ENCODE assay signal across 9 cellular contexts in the genomic region with DNA sequence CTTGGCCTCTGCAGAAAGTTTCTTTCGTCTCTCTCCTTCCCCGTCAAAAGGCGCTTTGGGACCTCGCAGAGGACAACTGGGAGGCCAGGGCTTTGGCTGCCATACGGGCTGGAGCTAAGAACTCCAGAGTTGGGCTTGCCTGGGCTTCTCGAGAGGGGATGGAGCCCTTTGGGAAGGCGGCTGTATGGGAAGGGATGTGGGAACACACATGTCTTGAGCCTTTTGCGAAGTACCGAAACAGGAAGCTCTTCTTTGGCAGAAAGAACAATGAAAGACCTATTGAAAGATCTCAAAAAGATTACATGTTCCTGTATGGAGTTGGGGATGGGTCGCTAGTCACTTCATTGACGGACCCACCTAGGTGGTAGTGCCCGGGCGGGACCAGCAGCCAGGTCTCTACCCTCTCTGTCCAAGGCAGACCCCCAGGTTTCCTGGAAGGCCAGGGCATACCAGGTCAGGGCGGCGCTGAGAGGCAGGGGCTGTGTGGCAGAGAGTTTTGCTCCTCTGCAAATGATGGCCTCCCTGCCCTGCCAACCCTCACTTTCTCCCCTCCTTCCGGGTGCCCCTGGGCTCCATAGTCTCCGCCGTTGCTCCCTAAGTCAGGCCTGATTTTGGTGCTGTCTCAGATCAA. TPM values are rescaled to one million over a fixed set of nuclear protein-coding genes. Genes with fewer than 3 reads are reported as not detected.
DNase-seq lines count a peak whose midpoint lies in the region; ATAC-seq and TF ChIP-seq lines count a peak whose summit lies in the region.
"Had no signal": no experiment of that assay in that cellular context is flagged by ENCODE, and none has a peak within 500 bp of the region (broad histone marks: within the 10 kb centered on the region; RNA-seq: fewer than 3 reads in every experiment).

No MANE protein-coding gene starts in this region.

- H3K4me1 ChIP-seq in OCI-LY3 (ENCODE audit: low read length) (peaks cover 53% of the 10 kb centered on the region), fibroblast of lung (ENCODE audit: control insufficient read depth, extremely low read depth, insufficient read depth, low read length) (peaks cover 8% of the 10 kb centered on the region)

- peaks cover 9% of the 10 kb centered on the region for H3K36me3 ChIP-seq in OCI-LY3 (replicated peaks; ENCODE audit: low read depth, low read length)
- no peaks in the 10 kb centered on the region for H3K36me3 ChIP-seq in fibroblast of lung (ENCODE audit: control insufficient read depth, insufficient read depth, low read length)

- no peak for ATAC-seq in HG02870 (IDR thresholded peaks at IDR 0.05; ENCODE audit: unreplicated experiment)
- ATAC-seq in left lobe of liver, result no peak
- no peak for ATAC-seq in GM18519 (IDR thresholded peaks at IDR 0.05; ENCODE audit: low FRiP score, unreplicated experiment)

- peak overlapping the region; percentile 90 for H3K4me2 ChIP-seq in OCI-LY3 (ENCODE audit: low read length)
- H3K4me2 ChIP-seq in fibroblast of lung (ENCODE audit: extremely low read depth, insufficient read depth, low read length), result peak overlapping the region; percentile 45

- TF ChIP-seq CTCF in OCI-LY3 (IDR thresholded peaks at IDR 0.05; ENCODE audit: low read depth, low read length) (no peak), fibroblast of lung (conservative IDR thresholded peaks at IDR 0.05 in 1 of 2, IDR thresholded peaks at IDR 0.05 in 1 of 2; ENCODE audit: low read depth in 1 of 2, low read length in 2 of 2) (no peak)

- H3K9ac ChIP-seq in OCI-LY3 (ENCODE audit: low read length) (peak overlapping the region; percentile 77), fibroblast of lung (ENCODE audit: insufficient read depth, low read length) (no peak overlapping the region)

- DNase-seq in NCI-H2107 treated with DMSO at 0.1 percent for 48 hours (lab: John Stamatoyannopoulos, UW; ENCODE audit: unreplicated experiment) (peak; percentile 7), NCI-H2107 (lab: John Stamatoyannopoulos, UW) (no peak), fibroblast of lung (ENCODE audit: low read depth in 2 of 2) (no peak), left lobe of liver (ENCODE audit: low spot score) (no peak)

- H3K79me2 ChIP-seq in OCI-LY3 (ENCODE audit: low read length) (peaks cover 55% of the 10 kb centered on the region), fibroblast of lung (ENCODE audit: control insufficient read depth, insufficient read depth, low read length) (no peaks in the 10 kb centered on the region)

- H3K4me3 ChIP-seq in OCI-LY3 (ENCODE audit: low read length) (peak overlapping the region; percentile 80), fibroblast of lung (replicated peaks in 1 of 4; ENCODE audit: control extremely low read depth in 1 of 4, insufficient read depth in 1 of 4, low read depth in 3 of 4, low read length in 4 of 4) (no peak overlapping the region), skin epidermis (peak overlapping the region; percentile 38 to 71 (median 50))

- no peaks in the 10 kb centered on the region for H3K9me3 ChIP-seq in OCI-LY3 (ENCODE audit: insufficient read depth, low read length)
- H3K9me3 ChIP-seq in fibroblast of lung (ENCODE audit: control insufficient read depth, insufficient read depth, low read depth, low read length), result no peaks in the 10 kb centered on the region

- H2AFZ ChIP-seq in OCI-LY3 (ENCODE audit: low read depth, low read length) (no peak overlapping the region), fibroblast of lung (ENCODE audit: low read length) (no peak overlapping the region)

- H3K27ac ChIP-seq in OCI-LY3 (ENCODE audit: low read length), result peak overlapping the region; percentile 4; the same call in 1 of the 2 replicates
- H3K27ac ChIP-seq in fibroblast of lung (ENCODE audit: insufficient read depth, low read length), result no peak overlapping the region
- H3K27ac ChIP-seq in skin epidermis, result peak overlapping the region in 20 of 21 experiments; percentile 73 to 94 (median 88)

- peaks cover 24% of the 10 kb centered on the region for H3K27me3 ChIP-seq in OCI-LY3 (ENCODE audit: low read depth, low read length)
- peaks cover 37% of the 10 kb centered on the region for H3K27me3 ChIP-seq in fibroblast of lung (ENCODE audit: control insufficient read depth, insufficient read depth, low read length)

- H4K20me1 ChIP-seq in OCI-LY3 (ENCODE audit: insufficient read depth, low read length) (peaks cover 32% of the 10 kb centered on the region), fibroblast of lung (ENCODE audit: control insufficient read depth, extremely low read depth, insufficient read depth, low read length) (no peaks in the 10 kb centered on the region)

RNA-seq across cellular contexts. Expression of a gene that starts 1.0 kb away (rescaled TPM):
- total RNA-seq in fibroblast of lung, result under 0.01 TPM in 2 replicates
- polyA plus RNA-seq in fibroblast of lung, result 0.01 TPM in 1 of 2 replicates, not detected in the other
- polyA plus RNA-seq in fibroblast of lung (2012), result not detected in 2 replicates
- not detected in 2 replicates for polyA minus RNA-seq in fibroblast of lung (ENCODE audit: low replicate concordance)
- 3.7 TPM for total RNA-seq in left lobe of liver
- total RNA-seq: LHCN-M2 had no signal

Comparison
In these comparisons a context has a peak if more than half of its experiments do, and no peak if none do; other contexts are left out.
1. H3K4me3 ChIP-seq: peak in OCI-LY3 (single experiment) and skin epidermis (7 of 7); none in fibroblast of lung (0 of 4).